ENCODE assay signal across 1 cellular context in the genomic region with DNA sequence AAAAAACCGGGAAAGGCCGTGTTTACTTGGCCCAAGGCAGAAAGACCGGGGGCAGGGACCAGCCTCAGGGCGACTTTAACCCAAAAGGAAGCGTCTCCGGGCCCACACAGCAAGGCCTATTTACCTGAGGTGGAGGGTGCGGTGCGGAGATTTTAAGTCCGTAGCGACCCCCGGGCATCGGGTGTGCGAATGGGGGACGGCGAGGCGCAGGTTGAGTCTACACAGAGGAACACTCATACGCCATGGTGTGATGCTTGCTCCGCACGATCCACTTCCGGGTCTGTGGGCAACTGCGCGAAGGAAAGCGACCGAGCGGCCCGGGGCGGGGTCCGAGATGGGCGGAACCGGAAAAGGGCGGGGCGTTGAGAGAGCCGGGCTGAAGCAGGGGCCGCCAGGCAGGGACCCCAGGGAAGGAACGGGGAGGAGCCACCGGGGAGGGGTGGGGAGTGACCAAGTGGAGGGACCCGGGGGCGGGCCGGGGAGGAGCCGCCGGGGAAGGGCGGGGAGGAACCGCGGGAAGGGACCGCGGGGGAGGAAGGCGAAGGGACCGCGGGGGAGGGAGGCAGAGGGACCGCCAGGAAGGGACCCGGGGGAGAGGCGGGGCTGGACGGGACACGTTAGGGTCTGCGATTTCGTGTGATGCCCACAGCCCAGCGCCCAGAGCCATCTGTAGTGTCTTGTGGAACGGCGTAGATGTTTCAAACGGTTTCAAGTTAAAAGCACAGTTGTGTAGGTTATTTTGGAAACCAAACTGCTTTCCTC.
TF ChIP-seq lines count a peak whose summit lies in the region.

ZNF160 (minus strand) TSS at position 282 of the 762 bp plus-strand sequence. CDS start 17,146 bp downstream, outside the sequence.

TF ChIP-seq in K562, 482 proteins besides CTCF, POLR2A, EP300 and RAD21 (continued from another document and continues in another):
- TF ChIP-seq ETS1 (conservative IDR thresholded peaks at IDR 0.05; ENCODE audit: control insufficient read depth, low read depth, low read length) = 0 out of 2 replicates have a peak, but pooled peaks have one; percentile 57
- TF ChIP-seq COPS2 (conservative IDR thresholded peaks at IDR 0.05) = no peak
- TF ChIP-seq SP1 (CRISPR knock-in tag; IDR thresholded peaks at IDR 0.05) = peak; percentile 67
- TF ChIP-seq IRF9 (tag; IDR thresholded peaks at IDR 0.05) = no peak
- peak; percentile 89 for TF ChIP-seq ZBTB40 (IDR thresholded peaks at IDR 0.05)
- TF ChIP-seq ZBTB40 (CRISPR knock-in tag; IDR thresholded peaks at IDR 0.05) = no peak
- TF ChIP-seq ZEB2 (IDR thresholded peaks at IDR 0.05) = 0 out of 2 replicates have a peak, but pooled peaks have one; percentile 31
- TF ChIP-seq EWSR1 (IDR thresholded peaks at IDR 0.05; ENCODE audit: borderline replicate concordance, low read depth, partially characterized antibody) = no peak
- TF ChIP-seq MYC (IDR thresholded peaks at IDR 0.05; ENCODE audit: low read depth, low read length) = peak; percentile 50; the same call in 1 of the 2 replicates
- no peak for TF ChIP-seq MYC (CRISPR knock-in tag; IDR thresholded peaks at IDR 0.05; ENCODE audit: borderline replicate concordance, low read depth)
- TF ChIP-seq KLF1 (tag; IDR thresholded peaks at IDR 0.05) = 0 out of 2 replicates have a peak, but pooled peaks have one; percentile 48
- peak; percentile 32; the same call in 1 of the 2 replicates for TF ChIP-seq SPI1 (IDR thresholded peaks at IDR 0.05; ENCODE audit: borderline replicate concordance, low read depth, low read length)
- TF ChIP-seq EP400 (IDR thresholded peaks at IDR 0.05) = peak; percentile 70
- peak; percentile 49; the same call in 1 of the 2 replicates for TF ChIP-seq BHLHE40 (IDR thresholded peaks at IDR 0.05; ENCODE audit: low read length)
- peak; percentile 87 for TF ChIP-seq PHF8 (IDR thresholded peaks at IDR 0.05; ENCODE audit: borderline replicate concordance, low read length)
- TF ChIP-seq FOXJ2 (tag; IDR thresholded peaks at IDR 0.05) = peak; percentile 55
- TF ChIP-seq SUPT5H (IDR thresholded peaks at IDR 0.05) = peak; percentile 87
- TF ChIP-seq BCL6 (CRISPR knock-in tag; IDR thresholded peaks at IDR 0.05) = no peak
- TF ChIP-seq KDM5B (IDR thresholded peaks at IDR 0.05; ENCODE audit: insufficient replicate concordance, low read depth, low read length) = peak; percentile 68
- TF ChIP-seq CXXC5 (CRISPR knock-in tag; IDR thresholded peaks at IDR 0.05) = peak; percentile 60; the same call in 1 of the 2 replicates
- TF ChIP-seq SOX6 (IDR thresholded peaks at IDR 0.05) = 0 out of 2 replicates have a peak, but pooled peaks have one; percentile 7
- no peak for TF ChIP-seq BRCA1 (IDR thresholded peaks at IDR 0.05)
- no peak for TF ChIP-seq BRCA1 (CRISPR knock-in tag; IDR thresholded peaks at IDR 0.05)
- TF ChIP-seq ZNF263 (CRISPR knock-in tag; IDR thresholded peaks at IDR 0.05; ENCODE audit: borderline replicate concordance) = peak; percentile 73
- no peak for TF ChIP-seq RFX1 (IDR thresholded peaks at IDR 0.05)
- no peak for TF ChIP-seq TAL1 (IDR thresholded peaks at IDR 0.05)
- peak; percentile 49; the same call in 1 of the 2 replicates for TF ChIP-seq PML (IDR thresholded peaks at IDR 0.05; ENCODE audit: low read length)
- TF ChIP-seq L3MBTL2 (IDR thresholded peaks at IDR 0.05) = peak; percentile 26; the same call in 1 of the 2 replicates
- TF ChIP-seq FOXK2 (conservative IDR thresholded peaks at IDR 0.05 in 1 of 2, IDR thresholded peaks at IDR 0.05 in 1 of 2; ENCODE audit: low read depth in 2 of 2) = peak in 1 of 2 experiments; percentile 17; a peak in 1 of 4 replicates
- TF ChIP-seq, protein P1, sequence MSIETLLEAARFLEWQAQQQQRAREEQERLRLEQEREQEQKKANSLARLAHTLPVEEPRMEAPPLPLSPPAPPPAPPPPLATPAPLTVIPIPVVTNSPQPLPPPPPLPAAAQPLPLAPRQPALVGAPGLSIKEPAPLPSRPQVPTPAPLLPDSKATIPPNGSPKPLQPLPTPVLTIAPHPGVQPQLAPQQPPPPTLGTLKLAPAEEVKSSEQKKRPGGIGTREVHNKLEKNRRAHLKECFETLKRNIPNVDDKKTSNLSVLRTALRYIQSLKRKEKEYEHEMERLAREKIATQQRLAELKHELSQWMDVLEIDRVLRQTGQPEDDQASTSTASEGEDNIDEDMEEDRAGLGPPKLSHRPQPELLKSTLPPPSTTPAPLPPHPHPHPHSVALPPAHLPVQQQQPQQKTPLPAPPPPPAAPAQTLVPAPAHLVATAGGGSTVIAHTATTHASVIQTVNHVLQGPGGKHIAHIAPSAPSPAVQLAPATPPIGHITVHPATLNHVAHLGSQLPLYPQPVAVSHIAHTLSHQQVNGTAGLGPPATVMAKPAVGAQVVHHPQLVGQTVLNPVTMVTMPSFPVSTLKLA (conservative IDR thresholded peaks at IDR 0.05) = peak; percentile 67 to 71
- TF ChIP-seq JUND (IDR thresholded peaks at IDR 0.05; ENCODE audit: borderline replicate concordance, low read depth, low read length) = peak; percentile 30; the same call in 1 of the 2 replicates
- no peak; the same call in 2 of the 3 replicates for TF ChIP-seq JUND (tag; IDR thresholded peaks at IDR 0.05; ENCODE audit: borderline replicate concordance, low read depth, low read length)
- TF ChIP-seq PHTF2 (CRISPR knock-in tag; IDR thresholded peaks at IDR 0.05) = no peak
- 0 out of 2 replicates have a peak, but pooled peaks have one; percentile 50 for TF ChIP-seq NR2C2 (CRISPR knock-in tag; IDR thresholded peaks at IDR 0.05)
- TF ChIP-seq NR2C2 (tag; IDR thresholded peaks at IDR 0.05) = peak; percentile 96
- TF ChIP-seq, protein P2, sequence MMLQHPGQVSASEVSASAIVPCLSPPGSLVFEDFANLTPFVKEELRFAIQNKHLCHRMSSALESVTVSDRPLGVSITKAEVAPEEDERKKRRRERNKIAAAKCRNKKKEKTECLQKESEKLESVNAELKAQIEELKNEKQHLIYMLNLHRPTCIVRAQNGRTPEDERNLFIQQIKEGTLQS (IDR thresholded peaks at IDR 0.05) = no peak
- TF ChIP-seq, protein P2 (CRISPR knock-in tag; conservative IDR thresholded peaks at IDR 0.05) = no peak
- TF ChIP-seq TOE1 (IDR thresholded peaks at IDR 0.05; ENCODE audit: borderline replicate concordance) = 0 out of 2 replicates have a peak, but pooled peaks have one; percentile 15
- TF ChIP-seq TOE1 (CRISPR knock-in tag; IDR thresholded peaks at IDR 0.05; ENCODE audit: borderline replicate concordance, low read depth) = no peak
- TF ChIP-seq ZNF699 (CRISPR knock-in tag; IDR thresholded peaks at IDR 0.05; ENCODE audit: insufficient replicate concordance) = no peak
- 0 out of 4 replicates have a peak, but pooled peaks of 1 of the 2 experiments have one; percentile 42 for TF ChIP-seq SIN3A (IDR thresholded peaks at IDR 0.05; ENCODE audit: borderline replicate concordance in 2 of 2, control insufficient read depth in 1 of 2, low read depth in 2 of 2, low read length in 2 of 2)
- TF ChIP-seq ELF1 (tag; IDR thresholded peaks at IDR 0.05) = peak; percentile 96
- TF ChIP-seq, protein P3, sequence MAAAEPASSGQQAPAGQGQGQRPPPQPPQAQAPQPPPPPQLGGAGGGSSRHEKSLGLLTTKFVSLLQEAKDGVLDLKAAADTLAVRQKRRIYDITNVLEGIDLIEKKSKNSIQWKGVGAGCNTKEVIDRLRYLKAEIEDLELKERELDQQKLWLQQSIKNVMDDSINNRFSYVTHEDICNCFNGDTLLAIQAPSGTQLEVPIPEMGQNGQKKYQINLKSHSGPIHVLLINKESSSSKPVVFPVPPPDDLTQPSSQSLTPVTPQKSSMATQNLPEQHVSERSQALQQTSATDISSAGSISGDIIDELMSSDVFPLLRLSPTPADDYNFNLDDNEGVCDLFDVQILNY (CRISPR knock-in tag; IDR thresholded peaks at IDR 0.05) = no peak
- TF ChIP-seq HES1 (IDR thresholded peaks at IDR 0.05; ENCODE audit: low read depth) = no peak
- TF ChIP-seq MAX (CRISPR knock-in tag; IDR thresholded peaks at IDR 0.05) = no peak
- no peak for TF ChIP-seq ZNF408 (CRISPR knock-in tag; IDR thresholded peaks at IDR 0.05; ENCODE audit: low read depth)
- no peak for TF ChIP-seq SREBF1 (IDR thresholded peaks at IDR 0.05; ENCODE audit: borderline replicate concordance, low read depth, low read length)
- TF ChIP-seq MTA3 (IDR thresholded peaks at IDR 0.05; ENCODE audit: borderline replicate concordance) = 0 out of 2 replicates have a peak, but pooled peaks have one; percentile 33
- TF ChIP-seq SMARCA4 (IDR thresholded peaks at IDR 0.05) = 0 out of 2 replicates have a peak, but pooled peaks have one; percentile 16
- TF ChIP-seq ZNF76 (CRISPR knock-in tag; IDR thresholded peaks at IDR 0.05; ENCODE audit: borderline replicate concordance) = no peak
- peak; percentile 69; the same call in 1 of the 2 replicates for TF ChIP-seq ZNF134 (CRISPR knock-in tag; conservative IDR thresholded peaks at IDR 0.05)
